In genomic region chr12:119672194-119672593, GRCh38 we compare ENCODE assay signal across 14 cellular contexts. TPM values are rescaled to one million over a fixed set of nuclear protein-coding genes. Genes with fewer than 3 reads are reported as not detected.
A peak's percentile ranks its signal among the peaks of the same experiment; 100 is the strongest.
DNase-seq lines count a peak whose midpoint lies in the region; ATAC-seq and TF ChIP-seq lines count a peak whose summit lies in the region.
"Had no signal": no experiment of that assay in that cellular context is flagged by ENCODE, and none has a peak within 500 bp of the region (broad histone marks: within the 10 kb centered on the region; RNA-seq: fewer than 3 reads in every experiment).

No MANE protein-coding gene starts in this region.

- peaks cover 0 to 57% (median 34%) of the 10 kb centered on the region in 12 donors for H3K4me1 ChIP-seq in heart left ventricle
- H3K4me1 ChIP-seq in muscle layer of duodenum (ENCODE audit: control insufficient read depth in 1 of 2, insufficient read depth in 2 of 2, low read length in 2 of 2): peaks cover 2 to 15% of the 10 kb centered on the region in 2 donors
- H3K4me1 ChIP-seq in upper lobe of left lung: peaks cover 53 to 71% (median 64%) of the 10 kb centered on the region in 4 donors
- no peaks in the 10 kb centered on the region for H3K4me1 ChIP-seq in foreskin keratinocyte

- peak overlapping the region; percentile 90 for H3K27ac Mint-ChIP-seq in activated T-helper 2 cell treated with anti-CD3 and anti-CD28 coated beads, Interferon-gamma antibody, Interleukin-2, Interleukin-4, amounts not matched to agents 10 μg/mL and 5 μg/mL and 100 μg/mL, durations not matched to agents 14 hours and 24 hours and 36 hours

- ATAC-seq in heart left ventricle (no peak), Right ventricle myocardium superior (ENCODE audit: poor library complexity) (no peak), upper lobe of left lung (ENCODE audit: low FRiP score in 2 of 2) (no peak), foreskin keratinocyte (no peak)
- ATAC-seq: PC-3 had no signal

- DNase-seq in heart left ventricle (no peak), Right ventricle myocardium superior (no peak), upper lobe of left lung (no peak), foreskin keratinocyte (no peak), NCI-H1436 treated with DMSO at 0.1 percent for 48 hours (lab: John Stamatoyannopoulos, UW) (no peak)
- no peak for DNase-seq in activated T-helper 2 cell treated with anti-CD3 and anti-CD28 coated beads, Interferon-gamma antibody, Interleukin-2, Interleukin-4, amounts not matched to agents 10 μg/mL and 5 μg/mL and 100 μg/mL, durations not matched to agents 14 hours and 24 hours and 36 hours (ENCODE audit: low spot score)
- DNase-seq in stimulated activated naive CD4-positive, alpha-beta T cell (lab: John Stamatoyannopoulos, UW): no peak
- DNase-seq: amygdala; NCI-H187; NCI-H510A treated with DMSO at 0.1 percent for 48 hours; PC-3; stimulated activated CD4-positive, alpha-beta T cell treated with anti-CD3 and anti-CD28 coated beads, Interleukin-4, amount 100 ng/mL, for 24 hours; uterus had no signal

- H3K27me3 ChIP-seq in heart left ventricle (no peaks in the 10 kb centered on the region), muscle layer of duodenum (ENCODE audit: low read depth, low read length) (no peaks in the 10 kb centered on the region), upper lobe of left lung (no peaks in the 10 kb centered on the region), foreskin keratinocyte (no peaks in the 10 kb centered on the region)
- H3K27me3 ChIP-seq: uterus had no signal

- TF ChIP-seq CTCF in heart left ventricle (IDR thresholded peaks at IDR 0.05): no peak
- no peak for TF ChIP-seq CTCF in upper lobe of left lung (IDR thresholded peaks at IDR 0.05)
- TF ChIP-seq CTCF in foreskin keratinocyte (conservative IDR thresholded peaks at IDR 0.05): no peak

- TF ChIP-seq POLR2A in heart left ventricle (IDR thresholded peaks at IDR 0.05): no peak
- TF ChIP-seq POLR2A in upper lobe of left lung (IDR thresholded peaks at IDR 0.05): no peak

- H3K27ac ChIP-seq in heart left ventricle (peak overlapping the region in 7 of 12 donors; percentile 3 to 87 (median 75)), muscle layer of duodenum (ENCODE audit: low read length) (peak overlapping the region; percentile 27), upper lobe of left lung (peak overlapping the region in 3 of 4 donors; percentile 73 to 99 (median 93)), foreskin keratinocyte (no peak overlapping the region)

- no peaks in the 10 kb centered on the region for H3K9me3 Mint-ChIP-seq in activated T-helper 2 cell treated with anti-CD3 and anti-CD28 coated beads, Interferon-gamma antibody, Interleukin-2, Interleukin-4, amounts not matched to agents 10 μg/mL and 5 μg/mL and 100 μg/mL, durations not matched to agents 14 hours and 24 hours and 36 hours

- no peaks in the 10 kb centered on the region for H3K27me3 Mint-ChIP-seq in activated T-helper 2 cell treated with anti-CD3 and anti-CD28 coated beads, Interferon-gamma antibody, Interleukin-2, Interleukin-4, amounts not matched to agents 10 μg/mL and 5 μg/mL and 100 μg/mL, durations not matched to agents 14 hours and 24 hours and 36 hours (ENCODE audit: low read depth)

- TF ChIP-seq EP300 in upper lobe of left lung (IDR thresholded peaks at IDR 0.05): no peak

- intact Hi-C loops in heart left ventricle (cut with DNase I) (loop anchor here in 2 of 10 donors (2.0 to 5.0 kb wide), 2 partner anchors 21 to 110 kb away; no protein-coding TSS in a partner anchor), Right ventricle myocardium superior (cut with DNase I) (no loop called here)
- intact Hi-C loops in activated T-helper 2 cell treated with anti-CD3 and anti-CD28 coated beads, Interferon-gamma antibody, Interleukin-2, Interleukin-4, amounts not matched to agents 10 μg/mL and 5 μg/mL and 100 μg/mL, durations not matched to agents 14 hours and 24 hours and 36 hours (cut with micrococcal nuclease): no loop called here

- H3K36me3 Mint-ChIP-seq in activated T-helper 2 cell treated with anti-CD3 and anti-CD28 coated beads, Interferon-gamma antibody, Interleukin-2, Interleukin-4, amounts not matched to agents 10 μg/mL and 5 μg/mL and 100 μg/mL, durations not matched to agents 14 hours and 24 hours and 36 hours (ENCODE audit: low read depth): peaks cover 78% of the 10 kb centered on the region

- H3K4me3 Mint-ChIP-seq in activated T-helper 2 cell treated with anti-CD3 and anti-CD28 coated beads, Interferon-gamma antibody, Interleukin-2, Interleukin-4, amounts not matched to agents 10 μg/mL and 5 μg/mL and 100 μg/mL, durations not matched to agents 14 hours and 24 hours and 36 hours (ENCODE audit: low read depth): no peak overlapping the region

- 64 to 88% (median 74%) methylated on average over 8 of the region's 8 CpGs for WGBS in heart left ventricle, 4 donors
- 61 to 68% methylated on average over 8 of the region's 8 CpGs for WGBS in upper lobe of left lung, 2 donors

- peaks cover 0 to 68% (median 62%) of the 10 kb centered on the region in 9 donors for H3K36me3 ChIP-seq in heart left ventricle
- H3K36me3 ChIP-seq in muscle layer of duodenum (ENCODE audit: control insufficient read depth in 1 of 2, insufficient read depth in 2 of 2, low read length in 2 of 2): peaks cover 59 to 69% of the 10 kb centered on the region in 2 donors
- H3K36me3 ChIP-seq in upper lobe of left lung: peaks cover 34 to 64% (median 41%) of the 10 kb centered on the region in 4 donors
- H3K36me3 ChIP-seq: uterus had no signal

- peaks cover 59% of the 10 kb centered on the region for H3K4me1 Mint-ChIP-seq in activated T-helper 2 cell treated with anti-CD3 and anti-CD28 coated beads, Interferon-gamma antibody, Interleukin-2, Interleukin-4, amounts not matched to agents 10 μg/mL and 5 μg/mL and 100 μg/mL, durations not matched to agents 14 hours and 24 hours and 36 hours (ENCODE audit: low read depth)

- H3K9me3 ChIP-seq in heart left ventricle (no peaks in the 10 kb centered on the region), muscle layer of duodenum (ENCODE audit: control insufficient read depth in 1 of 2, low read length in 2 of 2) (no peaks in the 10 kb centered on the region), upper lobe of left lung (no peaks in the 10 kb centered on the region)
- H3K9me3 ChIP-seq: uterus had no signal

- H3K4me3 ChIP-seq in heart left ventricle (no peak overlapping the region), muscle layer of duodenum (ENCODE audit: low read depth in 1 of 2, low read length in 2 of 2) (no peak overlapping the region), upper lobe of left lung (no peak overlapping the region)
- H3K4me3 ChIP-seq: uterus had no signal

RNA-seq across cellular contexts. Expression of gene PRKAB1, which starts 4.3 kb away (rescaled TPM):
- total RNA-seq in heart left ventricle (10 to 100 TPM in 5 of 9 donors, 1 to 10 TPM in 4; 8.5 to 19.1 (median 10.3) TPM), Right ventricle myocardium superior (9.3 TPM), upper lobe of left lung (10 to 100 TPM; 44.2 to 90.3 (median 62.9) TPM), foreskin keratinocyte (15.2 and 18.6 TPM in 2 replicates)
- polyA plus RNA-seq in heart left ventricle (10 to 100 TPM in 1 of 2 donors, 1 to 10 TPM in 1; 6.5 to 14.1 TPM), foreskin keratinocyte (12.7 and 15.6 TPM in 2 replicates)
- total RNA-seq in activated T-helper 2 cell treated with anti-CD3 and anti-CD28 coated beads, Interferon-gamma antibody, Interleukin-2, Interleukin-4, amounts not matched to agents 10 μg/mL and 5 μg/mL and 100 μg/mL, durations not matched to agents 14 hours and 24 hours and 36 hours: 26.8 and 28.2 TPM in 2 replicates
